In genomic region chr9:38671748-38672147, GRCh38 we compare ENCODE assay signal across 13 cellular contexts. TPM values are rescaled to one million over a fixed set of nuclear protein-coding genes. Genes with fewer than 3 reads are reported as not detected.
A peak's percentile ranks its signal among the peaks of the same experiment; 100 is the strongest.
DNase-seq lines count a peak whose midpoint lies in the region; ATAC-seq lines count a peak whose summit lies in the region.
"Had no signal": no experiment of that assay in that cellular context is flagged by ENCODE, and none has a peak within 500 bp of the region (broad histone marks: within the 10 kb centered on the region; RNA-seq: fewer than 3 reads in every experiment).

No MANE protein-coding gene starts in this region.

- no peaks in the 10 kb centered on the region for H3K9me3 Mint-ChIP-seq in activated T-helper 17 cell treated with anti-CD3 and anti-CD28 coated beads, Interleukin-2, amount 50 U/mL, for 72 hours
- H3K9me3 Mint-ChIP-seq: activated B cell treated with CpG ODN at 0.5 μM for 24 hours had no signal

- ATAC-seq in GM18520 (IDR thresholded peaks at IDR 0.05; ENCODE audit: unreplicated experiment) (peak; percentile 36), HG02852 (IDR thresholded peaks at IDR 0.05; ENCODE audit: unreplicated experiment) (peak; percentile 51), HG03045 (IDR thresholded peaks at IDR 0.05; ENCODE audit: unreplicated experiment) (no peak)
- ATAC-seq in activated T-helper 17 cell treated with anti-CD3 and anti-CD28 coated beads, Interleukin-2, amount 50 U/mL, for 72 hours (replicated peaks) = peak; percentile 44

- H3K4me1 ChIP-seq in skeletal muscle satellite cell (ENCODE audit: control insufficient read depth, insufficient read depth, low read length) = peaks cover 19% of the 10 kb centered on the region
- H3K4me1 ChIP-seq: body of pancreas had no signal

- H3K27ac Mint-ChIP-seq in activated T-helper 17 cell treated with anti-CD3 and anti-CD28 coated beads, Interleukin-2, amount 50 U/mL, for 72 hours = no peak overlapping the region
- H3K27ac Mint-ChIP-seq: activated B cell treated with CpG ODN at 0.5 μM for 24 hours had no signal

- H3K27me3 ChIP-seq in skeletal muscle satellite cell (ENCODE audit: control insufficient read depth, insufficient read depth, low read length) = no peaks in the 10 kb centered on the region
- H3K27me3 ChIP-seq: Peyer's patch, vagina had no signal

- no peak overlapping the region for H3K4me3 Mint-ChIP-seq in activated T-helper 17 cell treated with anti-CD3 and anti-CD28 coated beads, Interleukin-2, amount 50 U/mL, for 72 hours
- H3K4me3 Mint-ChIP-seq: activated B cell treated with CpG ODN at 0.5 μM for 24 hours had no signal

- no peaks in the 10 kb centered on the region for H3K9me3 ChIP-seq in skeletal muscle satellite cell (replicated peaks; ENCODE audit: low read length)
- H3K9me3 ChIP-seq: body of pancreas, Peyer's patch, vagina had no signal

- H3K27me3 Mint-ChIP-seq in activated T-helper 17 cell treated with anti-CD3 and anti-CD28 coated beads, Interleukin-2, amount 50 U/mL, for 72 hours = peaks cover 3% of the 10 kb centered on the region

- no peaks in the 10 kb centered on the region for H3K4me1 Mint-ChIP-seq in activated T-helper 17 cell treated with anti-CD3 and anti-CD28 coated beads, Interleukin-2, amount 50 U/mL, for 72 hours

- no peak for DNase-seq in T1000 (lab: John Stamatoyannopoulos, UW)
- no peak for DNase-seq in LoVo (ENCODE audit: low spot score)
- DNase-seq: activated B cell treated with CpG ODN at 0.5 μM for 24 hours had no signal

- no peak overlapping the region for H3K9ac ChIP-seq in skeletal muscle satellite cell (ENCODE audit: low read depth, low read length)

- H3K36me3 Mint-ChIP-seq in activated T-helper 17 cell treated with anti-CD3 and anti-CD28 coated beads, Interleukin-2, amount 50 U/mL, for 72 hours (ENCODE audit: low read depth) = no peaks in the 10 kb centered on the region

- peak overlapping the region; percentile 49 for H3K4me3 ChIP-seq in skeletal muscle satellite cell (ENCODE audit: low read length)
- H3K4me3 ChIP-seq: body of pancreas had no signal

- H3K36me3 ChIP-seq in skeletal muscle satellite cell (ENCODE audit: insufficient read depth, low read length) = no peaks in the 10 kb centered on the region
- H3K36me3 ChIP-seq: Peyer's patch, vagina had no signal

- peak overlapping the region; percentile 72 for H3K4me2 ChIP-seq in skeletal muscle satellite cell (ENCODE audit: low read length)

RNA-seq across cellular contexts. Expression of gene FAM240B, which starts 48.2 kb away (rescaled TPM):
- total RNA-seq in activated T-helper 17 cell treated with anti-CD3 and anti-CD28 coated beads, Interleukin-2, amount 50 U/mL, for 72 hours = not detected
- not detected in 2 replicates for total RNA-seq in skeletal muscle satellite cell (2012; rRNA removed)
- total RNA-seq: activated B cell treated with CpG ODN at 0.5 μM for 24 hours, body of pancreas, mucosa of gallbladder, Peyer's patch, skeletal muscle tissue, vagina had no signal

RNA-seq across cellular contexts. Expression of gene ANKRD18A, which starts 51.4 kb away (rescaled TPM):
- 10 to 100 TPM in 1 of 2 donors, 1 to 10 TPM in 1; 5.7 to 16.0 TPM for total RNA-seq in activated T-helper 17 cell treated with anti-CD3 and anti-CD28 coated beads, Interleukin-2, amount 50 U/mL, for 72 hours
- total RNA-seq in skeletal muscle satellite cell (2012; rRNA removed) = not detected in 2 replicates
- total RNA-seq: activated B cell treated with CpG ODN at 0.5 μM for 24 hours had no signal
